Comparison of ENCODE assay signal across 21 cellular contexts in genomic region chr13:41345165-41345920, GRCh38. TPM values are rescaled to one million over a fixed set of nuclear protein-coding genes. Genes with fewer than 3 reads are reported as not detected.
DNase-seq lines count a peak whose midpoint lies in the region; ATAC-seq, FAIRE-seq and TF ChIP-seq lines count a peak whose summit lies in the region.
"Had no signal": no experiment of that assay in that cellular context is flagged by ENCODE, and none has a peak within 500 bp of the region (broad histone marks: within the 10 kb centered on the region; RNA-seq: fewer than 3 reads in every experiment).

No MANE protein-coding gene starts in this region.

- peaks cover 73% of the 10 kb centered on the region for H3K36me3 Mint-ChIP-seq in stimulated activated naive CD8-positive, alpha-beta T cell treated with anti-CD3 and anti-CD28 coated beads, Interleukin-15, Interleukin-2, amounts not matched to agents 100 ng/mL and 50 ng/mL, for 24 hours (ENCODE audit: low read depth)
- H3K36me3 Mint-ChIP-seq in activated naive CD8-positive, alpha-beta T cell treated with anti-CD3 and anti-CD28 coated beads, Interleukin-2, amount 50 U/mL, for 24 hours (ENCODE audit: low read depth) = peaks cover 70% of the 10 kb centered on the region

- no peak for TF ChIP-seq EP300 in transverse colon (IDR thresholded peaks at IDR 0.05; ENCODE audit: low read depth)

- TF ChIP-seq POLR2A in transverse colon (IDR thresholded peaks at IDR 0.05) = no peak

- intact Hi-C loops in right cardiac atrium (cut with DNase I) (no loop called here), transverse colon (cut with DNase I; ENCODE audit: low total_unique reads) (no loop called here)

- no peak overlapping the region for H3K4me3 Mint-ChIP-seq in stimulated activated naive CD8-positive, alpha-beta T cell treated with anti-CD3 and anti-CD28 coated beads, Interleukin-15, Interleukin-2, amounts not matched to agents 100 ng/mL and 50 ng/mL, for 24 hours
- no peak overlapping the region for H3K4me3 Mint-ChIP-seq in activated naive CD8-positive, alpha-beta T cell treated with anti-CD3 and anti-CD28 coated beads, Interleukin-2, amount 50 U/mL, for 24 hours
- H3K4me3 Mint-ChIP-seq: activated CD4-positive, alpha-beta memory T cell treated with anti-CD3 and anti-CD28 coated beads, Interleukin-2, amount 10 ng/mL, durations not matched to agents 7 days and 5 days had no signal

- WGBS in right cardiac atrium = 55% methylated on average over 9 of the region's 9 CpGs
- WGBS in transverse colon (ENCODE audit: low coverage in 1 of 2), 2 donors = 76 to 88% methylated on average over 5 to 9 of the region's 9 CpGs

- peak overlapping the region; percentile 72 for H3K27ac Mint-ChIP-seq in stimulated activated naive CD8-positive, alpha-beta T cell treated with anti-CD3 and anti-CD28 coated beads, Interleukin-15, Interleukin-2, amounts not matched to agents 100 ng/mL and 50 ng/mL, for 24 hours
- H3K27ac Mint-ChIP-seq in activated naive CD8-positive, alpha-beta T cell treated with anti-CD3 and anti-CD28 coated beads, Interleukin-2, amount 50 U/mL, for 24 hours = peak overlapping the region; percentile 40
- H3K27ac Mint-ChIP-seq: activated CD4-positive, alpha-beta memory T cell treated with anti-CD3 and anti-CD28 coated beads, Interleukin-2, amount 10 ng/mL, durations not matched to agents 7 days and 5 days; activated T-helper 2 cell treated with anti-CD3 and anti-CD28 coated beads, Interferon-gamma antibody, Interleukin-2, Interleukin-4, amounts not matched to agents 10 μg/mL and 5 μg/mL and 100 μg/mL, durations not matched to agents 14 hours and 24 hours and 36 hours had no signal

- peaks cover 38% of the 10 kb centered on the region for H3K4me1 Mint-ChIP-seq in stimulated activated naive CD8-positive, alpha-beta T cell treated with anti-CD3 and anti-CD28 coated beads, Interleukin-15, Interleukin-2, amounts not matched to agents 100 ng/mL and 50 ng/mL, for 24 hours (ENCODE audit: low read depth)
- peaks cover 47% of the 10 kb centered on the region for H3K4me1 Mint-ChIP-seq in activated naive CD8-positive, alpha-beta T cell treated with anti-CD3 and anti-CD28 coated beads, Interleukin-2, amount 50 U/mL, for 24 hours

- no peak for FAIRE-seq in HTR-8/SVneo (lab: Jason Lieb, UNC)
- FAIRE-seq: colon, D721Med, H54 had no signal

- in situ Hi-C loops in transverse colon (cut with MboI; ENCODE audit: low pct_ligation_motif_present in 1 of 4, low pct_unique_long_range_greater_than_20kb in 1 of 4, low sequenced_read_pairs in 3 of 4) = no loop called here

- DNase-seq in stimulated activated naive CD8-positive, alpha-beta T cell treated with anti-CD3 and anti-CD28 coated beads, Interleukin-15, Interleukin-2, amounts not matched to agents 100 U/mL and 50 U/mL, for 24 hours = no peak
- no peak for DNase-seq in activated naive CD8-positive, alpha-beta T cell treated with anti-CD3 and anti-CD28 coated beads, Interleukin-2, amount 50 U/mL, for 24 hours
- DNase-seq in right cardiac atrium = peak in 1 of 3 donors; percentile 32
- no peak for DNase-seq in SIG-M5 treated with dmso at 0.1 percent for 504 hours (lab: John Stamatoyannopoulos, UW; ENCODE audit: unreplicated experiment)
- DNase-seq in HTR-8/SVneo (ENCODE audit: insufficient read length, low spot score) = no peak
- DNase-seq in transverse colon = no peak
- DNase-seq: activated CD4-positive, alpha-beta memory T cell treated with anti-CD3 and anti-CD28 coated beads, Interleukin-2, amount 10 ng/mL, durations not matched to agents 7 days and 5 days; AML-193; foreskin fibroblast; kidney glomerular epithelial cell; NCI-H1930; stimulated activated CD4-positive, alpha-beta T cell treated with anti-CD3 and anti-CD28 coated beads, Interleukin-2, amount 100 ng/mL, for 48 hours; substantia nigra had no signal

- no peaks in the 10 kb centered on the region for H3K27me3 Mint-ChIP-seq in stimulated activated naive CD8-positive, alpha-beta T cell treated with anti-CD3 and anti-CD28 coated beads, Interleukin-15, Interleukin-2, amounts not matched to agents 100 ng/mL and 50 ng/mL, for 24 hours
- H3K27me3 Mint-ChIP-seq in activated naive CD8-positive, alpha-beta T cell treated with anti-CD3 and anti-CD28 coated beads, Interleukin-2, amount 50 U/mL, for 24 hours = no peaks in the 10 kb centered on the region
- H3K27me3 Mint-ChIP-seq: activated CD4-positive, alpha-beta memory T cell treated with anti-CD3 and anti-CD28 coated beads, Interleukin-2, amount 10 ng/mL, durations not matched to agents 7 days and 5 days had no signal

- H3K9me3 Mint-ChIP-seq in stimulated activated naive CD8-positive, alpha-beta T cell treated with anti-CD3 and anti-CD28 coated beads, Interleukin-15, Interleukin-2, amounts not matched to agents 100 ng/mL and 50 ng/mL, for 24 hours = no peaks in the 10 kb centered on the region
- H3K9me3 Mint-ChIP-seq in activated naive CD8-positive, alpha-beta T cell treated with anti-CD3 and anti-CD28 coated beads, Interleukin-2, amount 50 U/mL, for 24 hours = peaks cover 11% of the 10 kb centered on the region
- H3K9me3 Mint-ChIP-seq: activated CD4-positive, alpha-beta memory T cell treated with anti-CD3 and anti-CD28 coated beads, Interleukin-2, amount 10 ng/mL, durations not matched to agents 7 days and 5 days; activated T-helper 2 cell treated with anti-CD3 and anti-CD28 coated beads, Interferon-gamma antibody, Interleukin-2, Interleukin-4, amounts not matched to agents 10 μg/mL and 5 μg/mL and 100 μg/mL, durations not matched to agents 14 hours and 24 hours and 36 hours had no signal

- TF ChIP-seq CTCF in transverse colon (IDR thresholded peaks at IDR 0.05) = no peak

- H3K36me3 ChIP-seq in transverse colon = peaks cover 0 to 16% (median 5%) of the 10 kb centered on the region in 4 donors

- H3K4me1 ChIP-seq in right cardiac atrium (ENCODE audit: control insufficient read depth, insufficient read depth, low read length) (no peaks in the 10 kb centered on the region), transverse colon (peaks cover 0 to 13% (median 5%) of the 10 kb centered on the region in 4 donors)

- H3K27ac ChIP-seq in right cardiac atrium (ENCODE audit: low read length) (peak overlapping the region; percentile 92), transverse colon (no peak overlapping the region)
- H3K27ac ChIP-seq: RWPE1, VCaP had no signal

- no peak overlapping the region for H3K4me3 ChIP-seq in right cardiac atrium (ENCODE audit: low read length)
- no peak overlapping the region for H3K4me3 ChIP-seq in transverse colon

- H3K27me3 ChIP-seq in right cardiac atrium (ENCODE audit: control insufficient read depth, insufficient read depth) = no peaks in the 10 kb centered on the region
- no peaks in the 10 kb centered on the region for H3K27me3 ChIP-seq in transverse colon

- no peak for ATAC-seq in stimulated activated naive CD8-positive, alpha-beta T cell treated with anti-CD3 and anti-CD28 coated beads, Interleukin-15, Interleukin-2, amounts not matched to agents 100 U/mL and 50 U/mL, for 24 hours
- ATAC-seq in activated naive CD8-positive, alpha-beta T cell treated with anti-CD3 and anti-CD28 coated beads, Interleukin-2, amount 50 U/mL, for 24 hours = no peak
- ATAC-seq in right cardiac atrium = peak; percentile 31 to 69
- ATAC-seq in HG02973 (IDR thresholded peaks at IDR 0.05; ENCODE audit: unreplicated experiment) = no peak

- no peaks in the 10 kb centered on the region for H3K9me3 ChIP-seq in right cardiac atrium (ENCODE audit: control insufficient read depth, low read length)
- no peaks in the 10 kb centered on the region for H3K9me3 ChIP-seq in transverse colon

RNA-seq across cellular contexts. Expression of gene NAA16, which starts 34.3 kb away (rescaled TPM):
- total RNA-seq in right cardiac atrium (10 to 100 TPM; 10.3 to 14.2 (median 13.4) TPM), transverse colon (10 to 100 TPM in 3 of 4 donors, 1 to 10 TPM in 1; 9.1 to 38.6 (median 19.6) TPM)
- polyA plus RNA-seq in right cardiac atrium = 6.3 TPM

Comparison
In these comparisons a context has a peak if more than half of its experiments do, and no peak if none do; other contexts are left out.
1. ATAC-seq: peak in right cardiac atrium (2 of 2); none in stimulated activated naive CD8-positive, alpha-beta T cell treated with anti-CD3 and anti-CD28 coated beads, Interleukin-15, Interleukin-2, amounts not matched to agents 100 U/mL and 50 U/mL, for 24 hours (single experiment), activated naive CD8-positive, alpha-beta T cell treated with anti-CD3 and anti-CD28 coated beads, Interleukin-2, amount 50 U/mL, for 24 hours (single experiment) and HG02973 (single experiment).